In the genomic region with DNA sequence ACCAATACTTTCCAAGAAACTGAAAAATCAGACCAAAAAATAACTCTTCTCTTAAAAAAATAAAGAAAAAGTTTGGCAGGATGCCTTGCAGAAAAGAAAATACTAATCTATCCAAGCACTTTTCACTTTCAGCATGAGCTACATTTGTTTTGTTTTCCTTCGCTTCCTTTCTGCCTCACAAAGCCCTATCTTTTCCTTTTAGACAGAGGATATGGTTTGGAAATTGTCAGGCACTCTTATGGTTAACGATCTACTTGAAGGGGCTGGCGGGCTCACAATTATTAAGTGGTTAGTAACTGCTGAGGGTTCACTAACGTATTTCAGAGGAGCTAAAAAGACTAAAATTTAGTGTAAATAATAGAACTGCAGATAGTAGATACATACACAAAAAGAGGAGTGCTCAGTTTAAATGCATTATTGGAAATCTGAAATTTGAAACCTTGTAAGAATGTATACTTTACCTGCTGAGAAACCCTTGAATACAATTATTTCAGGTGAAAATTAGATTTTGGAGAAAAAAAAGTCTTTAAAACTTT, we compare ENCODE assay signal across 8 cellular contexts. TPM values are rescaled to one million over a fixed set of nuclear protein-coding genes. Genes with fewer than 3 reads are reported as not detected.
DNase-seq lines count a peak whose midpoint lies in the region; ATAC-seq, FAIRE-seq and TF ChIP-seq lines count a peak whose summit lies in the region.

No MANE protein-coding gene starts in this region.

- in situ Hi-C loops in HepG2 (cut with HindIII; ENCODE audit: extremely low pct_ligation_motif_present, low pct_unique_long_range_greater_than_20kb): loop anchor here (10.0 kb wide), 1 partner anchor 218 kb away; no protein-coding TSS in a partner anchor

- peaks cover 0 to 27% (median 0%) of the 10 kb centered on the region in 3 donors for H3K36me3 Mint-ChIP-seq in CD8-positive, alpha-beta memory T cell
- peaks cover 25% of the 10 kb centered on the region for H3K36me3 Mint-ChIP-seq in activated naive CD8-positive, alpha-beta T cell treated with anti-CD3 and anti-CD28 coated beads, Interleukin-2, amount 50 U/mL, for 24 hours (ENCODE audit: low read depth)

- H3K79me2 ChIP-seq in HepG2 (ENCODE audit: insufficient read depth, low read length): peaks cover 42% of the 10 kb centered on the region

- H3K4me3 Mint-ChIP-seq in CD8-positive, alpha-beta memory T cell: peak overlapping the region; percentile 90 to 100 (median 97)
- H3K4me3 Mint-ChIP-seq in activated naive CD8-positive, alpha-beta T cell treated with anti-CD3 and anti-CD28 coated beads, Interleukin-2, amount 50 U/mL, for 24 hours: peak overlapping the region; percentile 92

- CTCF ChIA-PET in CD8-positive, alpha-beta memory T cell (lab: Charles Lee): interaction anchor here (1.1 to 2.9 kb wide), 3 partner anchors 140 to 309 kb away, joined by 3 to 12 read pairs (median 5); a partner anchor contains a TSS
- CTCF ChIA-PET in HepG2 (lab: Yijun Ruan, JAX; ENCODE audit: low intra/inter-chr PET ratio, low total read pairs): no interaction called here

- peaks cover 0 to 2% (median 0%) of the 10 kb centered on the region in 5 donors for H3K9me3 Mint-ChIP-seq in CD8-positive, alpha-beta memory T cell
- H3K9me3 Mint-ChIP-seq in activated naive CD8-positive, alpha-beta T cell treated with anti-CD3 and anti-CD28 coated beads, Interleukin-2, amount 50 U/mL, for 24 hours: no peaks in the 10 kb centered on the region

- H3K27me3 ChIP-seq in CD8-positive, alpha-beta memory T cell (ENCODE audit: insufficient read depth, low read length, poor library complexity, severe bottlenecking): no peaks in the 10 kb centered on the region
- H3K27me3 ChIP-seq in HepG2 (ENCODE audit: control insufficient read depth in 1 of 2, insufficient read depth in 2 of 2, low read length in 2 of 2) (no peaks in the 10 kb centered on the region; a peak in 1 of 5 replicates), aorta (ENCODE audit: control insufficient read depth in 1 of 2, insufficient read depth in 2 of 2, low read length in 1 of 2) (no peaks in the 10 kb centered on the region)

- TF ChIP-seq CTCF in HepG2 (CRISPR knock-in tag; IDR thresholded peaks at IDR 0.05): no peak

- H2AFZ ChIP-seq in HepG2 (ENCODE audit: low read length): peak overlapping the region; percentile 34

- intact Hi-C loops in HepG2 (cut with micrococcal nuclease; ENCODE audit: unreplicated experiment) (loop anchor here (1.0 kb wide), 1 partner anchor 218 kb away; no protein-coding TSS in a partner anchor), aorta (cut with DNase I) (loop anchor here (5.0 to 10.0 kb wide), 3 partner anchors 72 to 220 kb away; no protein-coding TSS in a partner anchor)

- H3K9me3 ChIP-seq in CD8-positive, alpha-beta memory T cell (ENCODE audit: low read length): no peaks in the 10 kb centered on the region
- H3K9me3 ChIP-seq in KOPT-K1 (ENCODE audit: insufficient read depth, low read length, poor library complexity, severe bottlenecking) (no peaks in the 10 kb centered on the region), HepG2 (ENCODE audit: low read length) (no peaks in the 10 kb centered on the region), aorta (ENCODE audit: control insufficient read depth, low read length) (no peaks in the 10 kb centered on the region)

- ATAC-seq in activated naive CD8-positive, alpha-beta T cell treated with anti-CD3 and anti-CD28 coated beads, Interleukin-2, amount 50 U/mL, for 24 hours: no peak
- no peak for ATAC-seq in HepG2
- ATAC-seq in aorta (ENCODE audit: low FRiP score): no peak
- ATAC-seq in HG02588 (IDR thresholded peaks at IDR 0.05; ENCODE audit: unreplicated experiment): no peak

- peak overlapping the region; percentile 59 to 97 (median 91) for H3K27ac Mint-ChIP-seq in CD8-positive, alpha-beta memory T cell
- H3K27ac Mint-ChIP-seq in activated naive CD8-positive, alpha-beta T cell treated with anti-CD3 and anti-CD28 coated beads, Interleukin-2, amount 50 U/mL, for 24 hours: peak overlapping the region; percentile 94

- TF ChIP-seq POLR2A in HepG2 (IDR thresholded peaks at IDR 0.05; ENCODE audit: insufficient read depth in 1 of 2, low read depth in 2 of 2, low read length in 2 of 2): no peak

- peaks cover 7% of the 10 kb centered on the region for H3K4me1 ChIP-seq in CD8-positive, alpha-beta memory T cell (ENCODE audit: insufficient read depth, low read length)
- H3K4me1 ChIP-seq in HepG2 (ENCODE audit: insufficient read depth, low read length) (peaks cover 9% of the 10 kb centered on the region; the same call in 1 of the 2 replicates), aorta (ENCODE audit: control insufficient read depth in 1 of 2, insufficient read depth in 2 of 2, low read length in 2 of 2) (no peaks in the 10 kb centered on the region)

- no peak for FAIRE-seq in HepG2 (lab: Jason Lieb, UNC)

- peak overlapping the region; percentile 95 for H3K9ac ChIP-seq in HepG2 (ENCODE audit: insufficient read depth, low read depth, low read length)

- H3K36me3 ChIP-seq in CD8-positive, alpha-beta memory T cell (ENCODE audit: insufficient read depth, low read length): no peaks in the 10 kb centered on the region
- H3K36me3 ChIP-seq in KOPT-K1 (ENCODE audit: insufficient read depth, low read length) (peaks cover 13% of the 10 kb centered on the region), HepG2 (replicated peaks in 1 of 2; ENCODE audit: control insufficient read depth in 1 of 2, insufficient read depth in 2 of 2, low read length in 2 of 2) (no peaks in the 10 kb centered on the region; a peak in 3 of 5 replicates), aorta (ENCODE audit: control insufficient read depth in 1 of 2, insufficient read depth in 2 of 2, low read length in 1 of 2) (no peaks in the 10 kb centered on the region)

- no peaks in the 10 kb centered on the region for H3K27me3 Mint-ChIP-seq in CD8-positive, alpha-beta memory T cell
- H3K27me3 Mint-ChIP-seq in activated naive CD8-positive, alpha-beta T cell treated with anti-CD3 and anti-CD28 coated beads, Interleukin-2, amount 50 U/mL, for 24 hours: peaks cover 22% of the 10 kb centered on the region

- H4K20me1 ChIP-seq in HepG2 (ENCODE audit: insufficient read depth, low read length): no peaks in the 10 kb centered on the region

- peak overlapping the region; percentile 60 for H3K27ac ChIP-seq in CD8-positive, alpha-beta memory T cell (ENCODE audit: low read depth, low read length)
- peak overlapping the region; percentile 98 for H3K27ac ChIP-seq in KOPT-K1 (ENCODE audit: low read depth, low read length, poor library complexity, severe bottlenecking)
- H3K27ac ChIP-seq in HepG2 (ENCODE audit: extremely low read length, insufficient read depth, low read length): peak overlapping the region; percentile 94
- H3K27ac ChIP-seq in aorta (ENCODE audit: low read depth in 1 of 2, low read length in 2 of 2): no peak overlapping the region

- peaks cover 16 to 35% (median 18%) of the 10 kb centered on the region in 3 donors for H3K4me1 Mint-ChIP-seq in CD8-positive, alpha-beta memory T cell
- peaks cover 29% of the 10 kb centered on the region for H3K4me1 Mint-ChIP-seq in activated naive CD8-positive, alpha-beta T cell treated with anti-CD3 and anti-CD28 coated beads, Interleukin-2, amount 50 U/mL, for 24 hours

- peak overlapping the region; percentile 71 for H3K4me2 ChIP-seq in HepG2 (ENCODE audit: low read depth, low read length)

- no peak for TF ChIP-seq RAD21 in HepG2 (CRISPR knock-in tag; IDR thresholded peaks at IDR 0.05)

- TF ChIP-seq EP300 in HepG2 (IDR thresholded peaks at IDR 0.05; ENCODE audit: low read depth in 2 of 2, low read length in 2 of 2): no peak
- TF ChIP-seq EP300 in HepG2 (CRISPR knock-in tag; IDR thresholded peaks at IDR 0.05; ENCODE audit: borderline replicate concordance): no peak

- peak overlapping the region; percentile 59 for H3K4me3 ChIP-seq in CD8-positive, alpha-beta memory T cell (ENCODE audit: low read length)
- peak overlapping the region; percentile 93 to 99 (median 94) for H3K4me3 ChIP-seq in HepG2 (replicated peaks in 1 of 3; ENCODE audit: insufficient read depth in 1 of 3, low read depth in 2 of 3, low read length in 3 of 3)
- H3K4me3 ChIP-seq in aorta (ENCODE audit: low read length in 2 of 2): peak overlapping the region; percentile 97 to 98

- 2% methylated on average over 4 of the region's 4 CpGs for WGBS in HepG2 (ENCODE audit: low lambda C conversion rate)
- WGBS in aorta, 2 donors: 1% methylated on average over 4 of the region's 4 CpGs

- DNase-seq in CD8-positive, alpha-beta memory T cell: peak in 1 of 5 donors; percentile 10
- DNase-seq in activated naive CD8-positive, alpha-beta T cell treated with anti-CD3 and anti-CD28 coated beads, Interleukin-2, amount 50 U/mL, for 24 hours: no peak
- DNase-seq in HepG2 (ENCODE audit: low spot score): peak; percentile 10
- DNase-seq in aorta: no peak
- DNase-seq in GM19240 (ENCODE audit: insufficient read length, low spot score): no peak
- no peak for DNase-seq in NCI-H345 (lab: John Stamatoyannopoulos, UW)

- BruUV-seq in HepG2 (replicated peaks; lab: Mats Ljungman, UMichigan): TSS peak; percentile 39

- POLR2A ChIA-PET in CD8-positive, alpha-beta memory T cell (lab: Charles Lee): interaction anchor here (0.8 kb wide), 1 partner anchor 159 kb away, joined by 6 read pairs; no protein-coding TSS in a partner anchor
- POLR2A ChIA-PET in HepG2 (lab: Yijun Ruan, JAX): interaction anchor here (1.2 to 2.9 kb wide), 4 partner anchors 89 to 147 kb away, joined by 3 to 44 read pairs (median 6); no protein-coding TSS in a partner anchor

RNA-seq across cellular contexts. Expression of a gene that starts 0.9 kb away (rescaled TPM):
- total RNA-seq in CD8-positive, alpha-beta memory T cell: 100 to 1,000 TPM; 231 to 235 TPM
- polyA plus RNA-seq in CD8-positive, alpha-beta memory T cell: 20.7 TPM
- total RNA-seq in HepG2 (2016; rRNA removed; fragmentation: Illumina TruSeq; extraction: Trizol): 90.8 and 134 TPM in 2 replicates
- 5.1 and 5.5 TPM in 2 replicates for total RNA-seq in HepG2 (2016; cell fraction: cytosol; rRNA removed; fragmentation: Illumina TruSeq; extraction: Trizol; ENCODE audit: low read depth)
- 84.9 and 123 TPM in 2 replicates for total RNA-seq in HepG2 (2016; cell fraction: insoluble cytoplasmic fraction; rRNA removed; fragmentation: Illumina TruSeq; extraction: Trizol)
- 29.2 and 30.5 TPM in 2 replicates for total RNA-seq in HepG2 (2016; cell fraction: membrane; rRNA removed; fragmentation: Illumina TruSeq; extraction: Trizol)
- 119 and 130 TPM in 2 replicates for total RNA-seq in HepG2 (2016; cell fraction: nucleus; rRNA removed; fragmentation: Illumina TruSeq; extraction: Trizol)
- polyA plus RNA-seq in HepG2 (2011; rRNA removed): 25.6 and 34.6 TPM in 2 replicates
- 18.5 and 23.7 TPM in 2 replicates for polyA plus RNA-seq in HepG2 (2011; cell fraction: cytosol; rRNA removed)
- polyA plus RNA-seq in HepG2 (2011; cell fraction: nucleus; rRNA removed): 43.9 and 53.9 TPM in 2 replicates
- polyA plus RNA-seq in HepG2 (2012): 20.9 and 27.3 TPM in 2 replicates
- polyA plus RNA-seq in HepG2 (2016; cell fraction: cytosol; fragmentation: Illumina TruSeq; extraction: Trizol; ENCODE audit: low read depth): 1.4 and 1.7 TPM in 2 replicates
- polyA plus RNA-seq in HepG2 (2016; cell fraction: insoluble cytoplasmic fraction; fragmentation: Illumina TruSeq; extraction: Trizol; ENCODE audit: low read depth): 58.7 and 59.6 TPM in 2 replicates
- 5.4 and 5.9 TPM in 2 replicates for polyA plus RNA-seq in HepG2 (2016; cell fraction: membrane; fragmentation: Illumina TruSeq; extraction: Trizol; ENCODE audit: low read depth)
- 40.3 and 43.1 TPM in 2 replicates for polyA plus RNA-seq in HepG2 (2016; cell fraction: nucleus; fragmentation: Illumina TruSeq; extraction: Trizol; ENCODE audit: insufficient read depth, low read depth)
- 69.1 and 135 TPM in 2 replicates for polyA minus RNA-seq in HepG2 (2011; rRNA and poly(A)+ RNA removed; ENCODE audit: low replicate concordance)
- 85.6 and 90.1 TPM in 2 replicates for polyA minus RNA-seq in HepG2 (2011; cell fraction: cytosol; rRNA and poly(A)+ RNA removed)
- 219 and 264 TPM in 2 replicates for polyA minus RNA-seq in HepG2 (2011; cell fraction: nucleus; rRNA and poly(A)+ RNA removed)
- 10 to 100 TPM; 17.3 to 26.0 TPM for total RNA-seq in aorta
- 1 to 10 TPM; 2.8 to 5.4 TPM for polyA plus RNA-seq in aorta

Comparison
In these comparisons a context has a peak if more than half of its experiments do, and no peak if none do; other contexts are left out.
1. H3K27ac ChIP-seq: peak in CD8-positive, alpha-beta memory T cell (single experiment), KOPT-K1 (single experiment) and HepG2 (single experiment); none in aorta (0 of 2).
2. Peak in every context shown above with its lines, with median percentiles within 50 percentile points of each other: H3K4me3 ChIP-seq.